In genomic region chr7:122885583-122886356, GRCh38 we compare ENCODE assay signal across 8 cellular contexts. TPM values are rescaled to one million over a fixed set of nuclear protein-coding genes. Genes with fewer than 3 reads are reported as not detected.
DNase-seq lines count a peak whose midpoint lies in the region; ATAC-seq and TF ChIP-seq lines count a peak whose summit lies in the region.

No MANE protein-coding gene starts in this region.

- peak overlapping the region; percentile 4 for H3K4me3 Mint-ChIP-seq in activated CD4-positive, alpha-beta memory T cell treated with anti-CD3 and anti-CD28 coated beads, Interleukin-2, amount 10 ng/mL, durations not matched to agents 7 days and 5 days

- no peaks in the 10 kb centered on the region for H3K36me3 ChIP-seq in gastroesophageal sphincter
- H3K36me3 ChIP-seq in neuronal stem cell (replicated peaks in 1 of 2; ENCODE audit: control insufficient read depth in 2 of 2, insufficient read depth in 2 of 2, low read length in 2 of 2): no peaks in the 10 kb centered on the region
- no peaks in the 10 kb centered on the region for H3K36me3 ChIP-seq in effector memory CD4-positive, alpha-beta T cell (ENCODE audit: control insufficient read depth, insufficient read depth, low read length)

- H3K4me1 Mint-ChIP-seq in activated CD4-positive, alpha-beta memory T cell treated with anti-CD3 and anti-CD28 coated beads, Interleukin-2, amount 10 ng/mL, durations not matched to agents 7 days and 5 days: peaks cover 10% of the 10 kb centered on the region

- peak overlapping the region; percentile 78 for H2BK15ac ChIP-seq in neuronal stem cell (ENCODE audit: low read length)

- no peaks in the 10 kb centered on the region for H3K36me3 Mint-ChIP-seq in activated CD4-positive, alpha-beta memory T cell treated with anti-CD3 and anti-CD28 coated beads, Interleukin-2, amount 10 ng/mL, durations not matched to agents 7 days and 5 days (ENCODE audit: low read depth)

- H2AFZ ChIP-seq in neuronal stem cell (ENCODE audit: low read length): peak overlapping the region; percentile 99

- POLR2A ChIA-PET in activated CD4-positive, alpha-beta memory T cell treated with anti-CD3 and anti-CD28 coated beads, Interleukin-2, amount 10 ng/mL, durations not matched to agents 7 days and 5 days (lab: Charles Lee): no interaction called here

- H3K4me2 ChIP-seq in neuronal stem cell (ENCODE audit: insufficient read depth, low read length, poor library complexity, severe bottlenecking): peak overlapping the region; percentile 100

- H3K14ac ChIP-seq in neuronal stem cell (ENCODE audit: low read length): peak overlapping the region; percentile 67

- peaks cover 2 to 54% (median 10%) of the 10 kb centered on the region in 3 donors for H3K4me1 ChIP-seq in gastroesophageal sphincter
- H3K4me1 ChIP-seq in neuronal stem cell (ENCODE audit: control insufficient read depth in 2 of 2, insufficient read depth in 1 of 2, low read depth in 1 of 2, low read length in 2 of 2): peaks cover 5 to 10% of the 10 kb centered on the region in 2 donors
- peaks cover 2% of the 10 kb centered on the region for H3K4me1 ChIP-seq in effector memory CD4-positive, alpha-beta T cell (ENCODE audit: control insufficient read depth, insufficient read depth, low read length, poor library complexity, severe bottlenecking)

- H4K8ac ChIP-seq in neuronal stem cell (ENCODE audit: low read depth, low read length): no peak overlapping the region

- H3K23ac ChIP-seq in neuronal stem cell (ENCODE audit: low read depth, low read length, poor library complexity): peak overlapping the region; percentile 90

- H3K27ac ChIP-seq in gastroesophageal sphincter: peak overlapping the region; percentile 74 to 96 (median 95)
- peak overlapping the region; percentile 80 for H3K27ac ChIP-seq in neuronal stem cell (replicated peaks; ENCODE audit: low read length)
- no peak overlapping the region for H3K27ac ChIP-seq in effector memory CD4-positive, alpha-beta T cell (ENCODE audit: insufficient read depth, low read length, poor library complexity, severe bottlenecking)

- peaks cover 42% of the 10 kb centered on the region for H3K27me3 Mint-ChIP-seq in activated CD4-positive, alpha-beta memory T cell treated with anti-CD3 and anti-CD28 coated beads, Interleukin-2, amount 10 ng/mL, durations not matched to agents 7 days and 5 days

- H3K9ac ChIP-seq in neuronal stem cell (ENCODE audit: low read depth, low read length, poor library complexity): peak overlapping the region; percentile 96

- no peak overlapping the region for H3K4ac ChIP-seq in neuronal stem cell (ENCODE audit: low read length)

- no peak for TF ChIP-seq POLR2A in gastroesophageal sphincter (IDR thresholded peaks at IDR 0.05)

- peak overlapping the region; percentile 95 for H3K18ac ChIP-seq in neuronal stem cell (ENCODE audit: low read length)

- peak overlapping the region; percentile 91 for H2BK5ac ChIP-seq in neuronal stem cell (ENCODE audit: low read length)

- no peak overlapping the region for H4K91ac ChIP-seq in neuronal stem cell (ENCODE audit: low read depth, low read length, poor library complexity)

- 0% methylated on average over 10 to 30 of the region's 70 CpGs for WGBS in gastroesophageal sphincter (ENCODE audit: low coverage in 1 of 2), 2 donors
- WGBS in neuronal stem cell (ENCODE audit: extremely low coverage in 2 of 2, insufficient read length in 2 of 2, insufficient replicate concordance in 1 of 2), 2 donors: no CpG with 5 or more reads among the region's 70 CpGs

- H3K27ac Mint-ChIP-seq in activated CD4-positive, alpha-beta memory T cell treated with anti-CD3 and anti-CD28 coated beads, Interleukin-2, amount 10 ng/mL, durations not matched to agents 7 days and 5 days: no peak overlapping the region

- no peak overlapping the region for H2AK5ac ChIP-seq in neuronal stem cell (ENCODE audit: low read depth, low read length)

- H3K4me3 ChIP-seq in GM12865 (ENCODE audit: low read depth, low read length) (peak overlapping the region; percentile 77), gastroesophageal sphincter (peak overlapping the region; percentile 82 to 93), neuronal stem cell (ENCODE audit: low read length in 2 of 2) (peak overlapping the region; percentile 90 to 91)
- no peak overlapping the region for H3K4me3 ChIP-seq in effector memory CD4-positive, alpha-beta T cell (ENCODE audit: insufficient read depth, low read depth, low read length, poor library complexity, severe bottlenecking)

- peak overlapping the region; percentile 16 for H2BK12ac ChIP-seq in neuronal stem cell (ENCODE audit: low read length)

- H3K27me3 ChIP-seq in gastroesophageal sphincter (no peaks in the 10 kb centered on the region), neuronal stem cell (ENCODE audit: control insufficient read depth in 3 of 3, insufficient read depth in 3 of 3, low read depth in 1 of 3, low read length in 3 of 3) (peaks cover 0 to 3% (median 0%) of the 10 kb centered on the region in 3 experiments)
- peaks cover 7% of the 10 kb centered on the region for H3K27me3 ChIP-seq in effector memory CD4-positive, alpha-beta T cell (replicated peaks; ENCODE audit: control insufficient read depth, insufficient read depth, low read length, poor library complexity, severe bottlenecking)

- peak overlapping the region; percentile 99 for H2BK120ac ChIP-seq in neuronal stem cell (ENCODE audit: low read depth, low read length)

- CTCF ChIA-PET in activated CD4-positive, alpha-beta memory T cell treated with anti-CD3 and anti-CD28 coated beads, Interleukin-2, amount 10 ng/mL, durations not matched to agents 7 days and 5 days (lab: Charles Lee): no interaction called here

- no peaks in the 10 kb centered on the region for H3K79me1 ChIP-seq in neuronal stem cell (ENCODE audit: low read depth, low read length)

- H3K9me3 ChIP-seq in gastroesophageal sphincter (no peaks in the 10 kb centered on the region), neuronal stem cell (replicated peaks in 1 of 2; ENCODE audit: control insufficient read depth in 2 of 2, insufficient read depth in 1 of 2, low read depth in 1 of 2, low read length in 2 of 2) (no peaks in the 10 kb centered on the region)
- H3K9me3 ChIP-seq in effector memory CD4-positive, alpha-beta T cell (ENCODE audit: control insufficient read depth, low read length): no peaks in the 10 kb centered on the region

- TF ChIP-seq CTCF in GM12865 (IDR thresholded peaks at IDR 0.05; ENCODE audit: insufficient read depth, low read depth, low read length, missing control alignments): no peak
- TF ChIP-seq CTCF in gastroesophageal sphincter (IDR thresholded peaks at IDR 0.05): peak in 3 of 4 experiments; percentile 14 to 50 (median 25)

- no peak for TF ChIP-seq EP300 in gastroesophageal sphincter (IDR thresholded peaks at IDR 0.05)

- ATAC-seq in GM21447 (IDR thresholded peaks at IDR 0.05; ENCODE audit: unreplicated experiment): peak; percentile 27
- peak; percentile 51 for ATAC-seq in gastroesophageal sphincter

- no peaks in the 10 kb centered on the region for H3K9me3 Mint-ChIP-seq in activated CD4-positive, alpha-beta memory T cell treated with anti-CD3 and anti-CD28 coated beads, Interleukin-2, amount 10 ng/mL, durations not matched to agents 7 days and 5 days

- DNase-seq in GM12865 (ENCODE audit: low read depth) (peak; percentile 28), HPDE6-E6E7 (ENCODE audit: extremely low spot score) (peak; percentile 43), neuronal stem cell (ENCODE audit: low spot score) (peak; percentile 32)
- DNase-seq in activated CD4-positive, alpha-beta memory T cell treated with anti-CD3 and anti-CD28 coated beads, Interleukin-2, amount 10 ng/mL, durations not matched to agents 7 days and 5 days: no peak
- DNase-seq in effector memory CD4-positive, alpha-beta T cell: no peak
- DNase-seq in stimulated activated naive CD4-positive, alpha-beta T cell treated with Interleukin-2 at 50 U/mL for 16 hours (lab: John Stamatoyannopoulos, UW): no peak

RNA-seq across cellular contexts. Expression of gene CADPS2, which starts 0.5 kb away (rescaled TPM):
- total RNA-seq in activated CD4-positive, alpha-beta memory T cell treated with anti-CD3 and anti-CD28 coated beads, Interleukin-2, amount 10 ng/mL, durations not matched to agents 7 days and 5 days: not detected
- total RNA-seq in gastroesophageal sphincter: 100 to 1,000 TPM in 3 of 4 donors, 10 to 100 TPM in 1; 20.3 to 205 (median 138) TPM
- polyA plus RNA-seq in neuronal stem cell (2013, experiment 1 of 2): 6.2 TPM
- polyA plus RNA-seq in neuronal stem cell (2013, experiment 2 of 2): 6.0 TPM

Comparison
In these comparisons a context has a peak if more than half of its experiments do, and no peak if none do; other contexts are left out.
1. DNase-seq: peak in GM12865 (single experiment), HPDE6-E6E7 (single experiment) and neuronal stem cell (single experiment); none in activated CD4-positive, alpha-beta memory T cell treated with anti-CD3 and anti-CD28 coated beads, Interleukin-2, amount 10 ng/mL, durations not matched to agents 7 days and 5 days (single experiment), effector memory CD4-positive, alpha-beta T cell (0 of 3) and stimulated activated naive CD4-positive, alpha-beta T cell treated with Interleukin-2 at 50 U/mL for 16 hours (single experiment).
2. RNA of gene CADPS2, which starts 0.5 kb away (total RNA-seq): 20.3 to 205 TPM in gastroesophageal sphincter; not detected in activated CD4-positive, alpha-beta memory T cell treated with anti-CD3 and anti-CD28 coated beads, Interleukin-2, amount 10 ng/mL, durations not matched to agents 7 days and 5 days; every median in the first group is over 10 times any median in the second.